Comparison of ENCODE assay signal across 1 cellular context in the genomic region with DNA sequence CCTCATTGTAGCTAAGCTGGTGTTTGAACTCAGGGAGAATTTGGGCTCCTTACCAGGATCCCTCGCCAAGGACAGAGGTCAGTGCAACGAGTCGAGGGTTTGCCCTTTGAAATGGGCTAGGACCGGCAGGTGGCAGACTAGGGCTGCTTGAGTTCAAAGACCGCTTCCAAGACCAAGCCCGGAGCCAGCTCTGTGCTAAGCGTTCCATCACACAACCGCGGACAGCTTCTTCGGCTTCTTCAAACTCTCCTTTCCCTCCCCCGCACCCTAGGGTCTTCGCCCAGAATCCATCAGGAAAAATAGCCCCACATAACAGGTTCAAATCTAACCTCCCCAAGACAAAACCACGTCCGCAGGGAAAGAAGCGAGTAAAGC.
TF ChIP-seq lines count a peak whose summit lies in the region.

No MANE protein-coding gene starts in this region.

TF ChIP-seq in GM12878, 131 proteins besides CTCF, POLR2A, EP300 and RAD21 (continued from another document):
- TF ChIP-seq, protein P1, sequence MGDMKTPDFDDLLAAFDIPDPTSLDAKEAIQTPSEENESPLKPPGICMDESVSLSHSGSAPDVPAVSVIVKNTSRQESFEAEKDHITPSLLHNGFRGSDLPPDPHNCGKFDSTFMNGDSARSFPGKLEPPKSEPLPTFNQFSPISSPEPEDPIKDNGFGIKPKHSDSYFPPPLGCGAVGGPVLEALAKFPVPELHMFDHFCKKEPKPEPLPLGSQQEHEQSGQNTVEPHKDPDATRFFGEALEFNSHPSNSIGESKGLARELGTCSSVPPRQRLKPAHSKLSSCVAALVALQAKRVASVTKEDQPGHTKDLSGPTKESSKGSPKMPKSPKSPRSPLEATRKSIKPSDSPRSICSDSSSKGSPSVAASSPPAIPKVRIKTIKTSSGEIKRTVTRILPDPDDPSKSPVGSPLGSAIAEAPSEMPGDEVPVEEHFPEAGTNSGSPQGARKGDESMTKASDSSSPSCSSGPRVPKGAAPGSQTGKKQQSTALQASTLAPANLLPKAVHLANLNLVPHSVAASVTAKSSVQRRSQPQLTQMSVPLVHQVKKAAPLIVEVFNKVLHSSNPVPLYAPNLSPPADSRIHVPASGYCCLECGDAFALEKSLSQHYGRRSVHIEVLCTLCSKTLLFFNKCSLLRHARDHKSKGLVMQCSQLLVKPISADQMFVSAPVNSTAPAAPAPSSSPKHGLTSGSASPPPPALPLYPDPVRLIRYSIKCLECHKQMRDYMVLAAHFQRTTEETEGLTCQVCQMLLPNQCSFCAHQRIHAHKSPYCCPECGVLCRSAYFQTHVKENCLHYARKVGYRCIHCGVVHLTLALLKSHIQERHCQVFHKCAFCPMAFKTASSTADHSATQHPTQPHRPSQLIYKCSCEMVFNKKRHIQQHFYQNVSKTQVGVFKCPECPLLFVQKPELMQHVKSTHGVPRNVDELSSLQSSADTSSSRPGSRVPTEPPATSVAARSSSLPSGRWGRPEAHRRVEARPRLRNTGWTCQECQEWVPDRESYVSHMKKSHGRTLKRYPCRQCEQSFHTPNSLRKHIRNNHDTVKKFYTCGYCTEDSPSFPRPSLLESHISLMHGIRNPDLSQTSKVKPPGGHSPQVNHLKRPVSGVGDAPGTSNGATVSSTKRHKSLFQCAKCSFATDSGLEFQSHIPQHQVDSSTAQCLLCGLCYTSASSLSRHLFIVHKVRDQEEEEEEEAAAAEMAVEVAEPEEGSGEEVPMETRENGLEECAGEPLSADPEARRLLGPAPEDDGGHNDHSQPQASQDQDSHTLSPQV (IDR thresholded peaks at IDR 0.05), result 0 out of 2 replicates have a peak, but pooled peaks have one; percentile 13
